In genomic region chr14:67738740-67739504, GRCh38 we compare ENCODE assay signal across 8 cellular contexts. TPM values are rescaled to one million over a fixed set of nuclear protein-coding genes. Genes with fewer than 3 reads are reported as not detected.
DNase-seq lines count a peak whose midpoint lies in the region; ATAC-seq and TF ChIP-seq lines count a peak whose summit lies in the region.

No MANE protein-coding gene starts in this region.

- no peaks in the 10 kb centered on the region for H3K9me3 Mint-ChIP-seq in MCF 10A (ENCODE audit: unreplicated experiment)

- H2AK5ac ChIP-seq in IMR-90 (ENCODE audit: low read depth, low read length), result no peak overlapping the region; the same call in 1 of the 2 replicates
- no peak overlapping the region for H2AK5ac ChIP-seq in mesenchymal stem cell (ENCODE audit: low read length, severe bottlenecking)

- no peak overlapping the region for H3K9ac ChIP-seq in IMR-90 (ENCODE audit: low read depth, low read length)
- peak overlapping the region; percentile 10 for H3K9ac ChIP-seq in mesenchymal stem cell (ENCODE audit: low read length)

- no TSS peak for BruUV-seq in IMR-90 (replicated peaks; lab: Mats Ljungman, UMichigan)
- BruUV-seq in MCF 10A (replicated peaks; lab: Mats Ljungman, UMichigan), result TSS peak; percentile 93

- peaks cover 13% of the 10 kb centered on the region for H3K27me3 Mint-ChIP-seq in MCF 10A (ENCODE audit: insufficient read depth, unreplicated experiment)

- dilution Hi-C loops in IMR-90 (cut with HindIII; ENCODE audit: low sequenced_read_pairs, unreplicated experiment), result no loop called here

- no peaks in the 10 kb centered on the region for H3K79me1 ChIP-seq in IMR-90 (ENCODE audit: low read depth in 1 of 2, low read length in 2 of 2)
- H3K79me1 ChIP-seq in mesenchymal stem cell (replicated peaks; ENCODE audit: low read length, poor library complexity, severe bottlenecking), result no peaks in the 10 kb centered on the region

- H3K27ac Mint-ChIP-seq in MCF 10A (ENCODE audit: low read depth, unreplicated experiment), result peak overlapping the region; percentile 89

- WGBS in IMR-90 (ENCODE audit: extremely low coverage in 2 of 2, insufficient read length in 1 of 2), 2 experiments, result 78% methylated on average over 6 of the region's 12 CpGs; no CpG with 5 or more reads in 1 of the 2 experiments
- 73% methylated on average over 11 of the region's 12 CpGs for WGBS in mesenchymal stem cell

- no peak overlapping the region for H4K91ac ChIP-seq in IMR-90 (ENCODE audit: insufficient read depth, low read depth, low read length)
- no peak overlapping the region for H4K91ac ChIP-seq in mesenchymal stem cell (ENCODE audit: low read length)

- DNase-seq in AG20443 (ENCODE audit: low spot score) (peak; percentile 90), IMR-90 (peak; percentile 93), MCF 10A (ENCODE audit: unreplicated experiment) (peak; percentile 95), mesenchymal stem cell (peak; percentile 91), NCI-H774 (lab: John Stamatoyannopoulos, UW) (no peak), NCI-H2196 (lab: John Stamatoyannopoulos, UW; ENCODE audit: unreplicated experiment) (no peak), Kasumi-1 (lab: John Stamatoyannopoulos, UW) (no peak)

- H3K27ac ChIP-seq in IMR-90 (ENCODE audit: insufficient read depth, low read length), result no peak overlapping the region
- H3K27ac ChIP-seq in mesenchymal stem cell (ENCODE audit: low read length, poor library complexity, severe bottlenecking), result peak overlapping the region; percentile 78

- peak overlapping the region; percentile 60 for H3K4me3 Mint-ChIP-seq in MCF 10A (ENCODE audit: unreplicated experiment)

- TF ChIP-seq CTCF in IMR-90 (conservative IDR thresholded peaks at IDR 0.05; ENCODE audit: low read depth, low read length) (no peak), MCF 10A (IDR thresholded peaks at IDR 0.05; ENCODE audit: unreplicated experiment) (no peak)

- POLR2A ChIA-PET in IMR-90 (lab: Charles Lee; ENCODE audit: unreplicated experiment), result no interaction called here
- POLR2A ChIA-PET in MCF 10A (lab: Yijun Ruan, JAX), result interaction anchor here (0.7 to 1.3 kb wide), 3 partner anchors 9 to 379 kb away, joined by 3 read pairs; partner anchors contain the start of gene ATP6V1D

- H3K23ac ChIP-seq in IMR-90 (ENCODE audit: low read depth, low read length) (no peak overlapping the region), mesenchymal stem cell (ENCODE audit: low read length in 2 of 2) (no peak overlapping the region)

- H3K9me3 ChIP-seq in IMR-90 (ENCODE audit: control insufficient read depth, insufficient read depth, low read length) (no peaks in the 10 kb centered on the region), mesenchymal stem cell (ENCODE audit: control insufficient read depth, low read length) (no peaks in the 10 kb centered on the region)

- in situ Hi-C loops in IMR-90 (cut with MboI; ENCODE audit: low sequenced_read_pairs), result no loop called here

- H4K5ac ChIP-seq in IMR-90 (ENCODE audit: low read depth, low read length), result no peak overlapping the region

- no peak overlapping the region for H2BK5ac ChIP-seq in IMR-90 (ENCODE audit: low read depth, low read length, poor library complexity, severe bottlenecking)
- H2BK5ac ChIP-seq in mesenchymal stem cell (ENCODE audit: low read depth, low read length, poor library complexity, severe bottlenecking), result peak overlapping the region; percentile 91

- H2BK120ac ChIP-seq in IMR-90 (ENCODE audit: low read depth, low read length) (no peak overlapping the region), mesenchymal stem cell (ENCODE audit: low read depth, low read length) (no peak overlapping the region)

- H3K4me1 ChIP-seq in IMR-90 (ENCODE audit: control insufficient read depth, insufficient read depth, low read length) (peaks cover 2% of the 10 kb centered on the region; the same call in 1 of the 2 replicates), mesenchymal stem cell (ENCODE audit: control insufficient read depth, insufficient read depth, low read depth, low read length) (peaks cover 4% of the 10 kb centered on the region)

- H3K4me3 ChIP-seq in IMR-90 (ENCODE audit: insufficient read depth, low read depth, low read length), result no peak overlapping the region
- no peak overlapping the region for H3K4me3 ChIP-seq in mesenchymal stem cell (ENCODE audit: insufficient read depth in 1 of 2, low read depth in 1 of 2, low read length in 2 of 2)

- H3K36me3 Mint-ChIP-seq in MCF 10A (ENCODE audit: insufficient read depth, unreplicated experiment), result no peaks in the 10 kb centered on the region

- TF ChIP-seq RAD21 in IMR-90 (IDR thresholded peaks at IDR 0.05; ENCODE audit: low read length), result no peak

- CTCF ChIA-PET in IMR-90 (lab: Yijun Ruan, JAX) (interaction anchor here (0.7 to 1.6 kb wide), 3 partner anchors 9 to 379 kb away, joined by 5 to 7 read pairs (median 5); partner anchors contain the start of gene ATP6V1D), MCF 10A (lab: Yijun Ruan, JAX) (interaction anchor here (0.6 to 1.1 kb wide), 3 partner anchors 34 to 155 kb away, joined by 3 to 4 read pairs (median 4); no protein-coding TSS in a partner anchor)

- no peak for TF ChIP-seq POLR2A in IMR-90 (IDR thresholded peaks at IDR 0.05; ENCODE audit: low read depth, low read length)

- ATAC-seq in IMR-90 (ENCODE audit: low read depth) (peak; percentile 86), GM19397 (IDR thresholded peaks at IDR 0.05; ENCODE audit: unreplicated experiment) (no peak)

- peaks cover 9% of the 10 kb centered on the region for H3K4me1 Mint-ChIP-seq in MCF 10A (ENCODE audit: insufficient read depth, unreplicated experiment)

- peaks cover 1% of the 10 kb centered on the region; the same call in 1 of the 2 replicates for H3K27me3 ChIP-seq in IMR-90 (ENCODE audit: control insufficient read depth, insufficient read depth, low read length)
- H3K27me3 ChIP-seq in mesenchymal stem cell (ENCODE audit: control insufficient read depth in 1 of 2, insufficient read depth in 1 of 2, low read length in 2 of 2), result peaks cover 0 to 27% of the 10 kb centered on the region in 2 experiments

- H2AFZ ChIP-seq in IMR-90 (replicated peaks; ENCODE audit: low read length, poor library complexity) (peak overlapping the region; percentile 50), mesenchymal stem cell (ENCODE audit: low read depth, low read length) (no peak overlapping the region)

- no peak overlapping the region for H3K56ac ChIP-seq in IMR-90 (ENCODE audit: extremely low read depth, insufficient read depth, low read length)

- no peak overlapping the region for H2AK9ac ChIP-seq in IMR-90 (replicated peaks; ENCODE audit: low read depth, low read length, poor library complexity)

- H3K9me1 ChIP-seq in IMR-90 (ENCODE audit: insufficient read depth, low read length), result no peaks in the 10 kb centered on the region; the same call in 1 of the 2 replicates

- H3K18ac ChIP-seq in IMR-90 (ENCODE audit: low read depth, low read length) (no peak overlapping the region), mesenchymal stem cell (ENCODE audit: low read depth in 1 of 2, low read length in 2 of 2) (no peak overlapping the region)

- H4K8ac ChIP-seq in IMR-90 (ENCODE audit: low read depth in 2 of 2, low read length in 2 of 2) (no peak overlapping the region), mesenchymal stem cell (ENCODE audit: low read length) (no peak overlapping the region)

- H2BK15ac ChIP-seq in IMR-90 (ENCODE audit: low read depth, low read length), result no peak overlapping the region
- no peak overlapping the region for H2BK15ac ChIP-seq in mesenchymal stem cell (ENCODE audit: low read depth, poor library complexity, severe bottlenecking)

- no peak overlapping the region for H2BK12ac ChIP-seq in mesenchymal stem cell (ENCODE audit: low read length in 2 of 2)

- intact Hi-C loops in IMR-90 (cut with micrococcal nuclease) (no loop called here), MCF 10A (cut with micrococcal nuclease) (no loop called here)

- no peaks in the 10 kb centered on the region for H4K20me1 ChIP-seq in IMR-90 (ENCODE audit: insufficient read depth, low read length)

- H3K14ac ChIP-seq in IMR-90 (replicated peaks; ENCODE audit: low read depth, low read length) (no peak overlapping the region), mesenchymal stem cell (ENCODE audit: low read length in 2 of 2) (no peak overlapping the region)

- H3K4ac ChIP-seq in IMR-90 (ENCODE audit: low read depth, low read length) (no peak overlapping the region), mesenchymal stem cell (ENCODE audit: low read depth in 1 of 2, low read length in 2 of 2) (no peak overlapping the region)

- H3K4me2 ChIP-seq in IMR-90 (ENCODE audit: low read depth, low read length) (no peak overlapping the region), mesenchymal stem cell (ENCODE audit: low read length, poor library complexity, severe bottlenecking) (peak overlapping the region; percentile 74)

- no peaks in the 10 kb centered on the region for H3K36me3 ChIP-seq in IMR-90 (ENCODE audit: control insufficient read depth, insufficient read depth, low read length)
- no peaks in the 10 kb centered on the region for H3K36me3 ChIP-seq in mesenchymal stem cell (ENCODE audit: control insufficient read depth in 1 of 2, insufficient read depth in 2 of 2, low read depth in 1 of 2, low read length in 2 of 2)

- no peak overlapping the region for H2BK20ac ChIP-seq in IMR-90 (ENCODE audit: low read depth, low read length)

TF ChIP-seq in IMR-90, 13 proteins besides CTCF, POLR2A, EP300 and RAD21 (continues in another document):
- TF ChIP-seq FOS (IDR thresholded peaks at IDR 0.05; ENCODE audit: low read depth, low read length), result peak; percentile 89
- TF ChIP-seq CEBPB (IDR thresholded peaks at IDR 0.05; ENCODE audit: low read depth, low read length), result peak; percentile 87
- peak; percentile 75 for TF ChIP-seq BHLHE40 (IDR thresholded peaks at IDR 0.05; ENCODE audit: low read depth, low read length)
- no peak for TF ChIP-seq RFX5 (IDR thresholded peaks at IDR 0.05; ENCODE audit: low read depth, low read length)
- no peak for TF ChIP-seq MAFK (IDR thresholded peaks at IDR 0.05; ENCODE audit: low read depth, low read length)

RNA-seq across cellular contexts. Expression of gene RDH12, which starts 37.2 kb away (rescaled TPM):
- total RNA-seq in IMR-90 (2012; rRNA removed) (not detected in 2 replicates), MCF 10A (2022) (not detected in 2 replicates)
- polyA plus RNA-seq in IMR-90 (2012; rRNA removed), result not detected in 2 replicates
- not detected in 2 replicates for polyA plus RNA-seq in IMR-90 (2012; cell fraction: cytosol; rRNA removed)
- not detected in 2 replicates for polyA plus RNA-seq in IMR-90 (2012; cell fraction: nucleus; rRNA removed; ENCODE audit: low replicate concordance)
- polyA plus RNA-seq in mesenchymal stem cell (2013, experiment 1 of 2), result not detected
- polyA plus RNA-seq in mesenchymal stem cell (2013, experiment 2 of 2), result 0.01 TPM

RNA-seq across cellular contexts. Expression of gene RDH11, which starts 43.4 kb away (rescaled TPM):
- total RNA-seq in IMR-90 (2012; rRNA removed), result 109 and 149 TPM in 2 replicates
- polyA plus RNA-seq in IMR-90 (2012; rRNA removed), result 71.6 and 77.3 TPM in 2 replicates
- polyA plus RNA-seq in IMR-90 (2012; cell fraction: cytosol; rRNA removed), result 28.1 and 28.9 TPM in 2 replicates
- polyA plus RNA-seq in IMR-90 (2012; cell fraction: nucleus; rRNA removed; ENCODE audit: low replicate concordance), result 35.8 and 94.3 TPM in 2 replicates
- total RNA-seq in MCF 10A (2022), result 40.9 and 53.5 TPM in 2 replicates
- 114 TPM for polyA plus RNA-seq in mesenchymal stem cell (2013, experiment 1 of 2)
- polyA plus RNA-seq in mesenchymal stem cell (2013, experiment 2 of 2), result 119 TPM

Comparison
In these comparisons a context has a peak if more than half of its experiments do, and no peak if none do; other contexts are left out.
1. DNase-seq: peak in AG20443 (single experiment), IMR-90 (single experiment), MCF 10A (single experiment) and mesenchymal stem cell (single experiment); none in NCI-H774 (single experiment), NCI-H2196 (single experiment) and Kasumi-1 (0 of 2).